In genomic region chr15:82850731-82851130, GRCh38 we compare ENCODE assay signal across 1 cellular context.
TF ChIP-seq lines count a peak whose summit lies in the region.

No MANE protein-coding gene starts in this region.

TF ChIP-seq in SK-N-SH treated with all-trans-retinoic acid at 6 μM for 48 hours, 23 proteins besides CTCF, POLR2A, EP300 and RAD21 (continued from another document):
- TF ChIP-seq POU6F1 (CRISPR knock-in tag; IDR thresholded peaks at IDR 0.05; ENCODE audit: borderline replicate concordance, low read depth) (no peak), TCF4 (CRISPR knock-in tag; IDR thresholded peaks at IDR 0.05; ENCODE audit: borderline replicate concordance) (no peak), ZNF8 (CRISPR knock-in tag; IDR thresholded peaks at IDR 0.05) (no peak), PPARA (CRISPR knock-in tag; IDR thresholded peaks at IDR 0.05; ENCODE audit: borderline replicate concordance) (no peak)
